ENCODE assay signal across 29 cellular contexts in the genomic region with DNA sequence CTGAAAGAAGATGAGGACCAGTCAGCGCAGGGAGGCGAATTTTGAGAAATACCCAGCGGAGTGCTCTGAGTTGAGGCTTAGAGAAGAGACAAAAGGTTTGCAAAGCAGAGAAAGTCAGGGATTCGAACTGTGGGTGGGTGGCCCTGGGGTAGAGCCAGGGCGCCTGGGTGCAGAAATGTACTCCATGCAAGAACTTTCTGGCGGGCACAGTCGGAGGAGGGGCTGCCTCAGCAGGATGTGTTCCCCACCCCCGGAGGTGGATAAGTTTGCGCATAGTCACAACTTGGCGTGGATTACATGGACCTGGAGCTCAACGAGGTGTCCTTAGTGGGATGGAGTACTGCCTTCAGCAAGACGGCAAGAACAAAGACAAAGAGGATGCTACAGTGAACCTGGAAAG.
DNase-seq lines count a peak whose midpoint lies in the region; ATAC-seq and TF ChIP-seq lines count a peak whose summit lies in the region.
"Had no signal": no experiment of that assay in that cellular context is flagged by ENCODE, and none has a peak within 500 bp of the region (broad histone marks: within the 10 kb centered on the region; RNA-seq: fewer than 3 reads in every experiment).

No MANE protein-coding gene starts in this region.

- no peak overlapping the region for H3K23ac ChIP-seq in mesendoderm (ENCODE audit: low read length)

- H3K56ac ChIP-seq in mesendoderm (ENCODE audit: low read length): peak overlapping the region; percentile 27

- no peak overlapping the region for H4K5ac ChIP-seq in mesendoderm (ENCODE audit: low read length)

- no peak overlapping the region for H4K8ac ChIP-seq in mesendoderm (ENCODE audit: low read depth, low read length)

- H3K4me2 ChIP-seq in mesendoderm (ENCODE audit: low read length): no peak overlapping the region
- H3K4me2 ChIP-seq: KMS-11 had no signal

- WGBS in mesendoderm (ENCODE audit: extremely low coverage, insufficient coverage, low lambda C conversion rate): no CpG with 5 or more reads among the region's 12 CpGs
- 77 to 81% (median 79%) methylated on average over 12 of the region's 12 CpGs for WGBS in spleen, 5 donors
- WGBS in esophagus squamous epithelium, 2 donors: 79 to 87% methylated on average over 12 of the region's 12 CpGs

- peak; percentile 41 for DNase-seq in activated effector memory CD4-positive, alpha-beta T cell treated with anti-CD3 and anti-CD28 coated beads, Interleukin-2, amount 50 U/mL, for 16 hours
- DNase-seq in activated effector memory CD4-positive, alpha-beta T cell treated with Interleukin-2 at 50 U/mL for 16 hours: no peak
- DNase-seq in chondrocyte (ENCODE audit: low spot score) (peak; percentile 54), mesendoderm (no peak), spleen (peak; percentile 46), esophagus squamous epithelium (lab: John Stamatoyannopoulos, UW) (no peak)
- DNase-seq in stimulated activated CD4-positive, alpha-beta T cell treated with anti-CD3 and anti-CD28 coated beads, Interleukin-4, amount 100 ng/mL, for 24 hours: no peak
- DNase-seq: BE2C; CD8-positive, alpha-beta memory T cell; DMS 273 treated with DMSO at 0.1 percent for 48 hours; DMS79 treated with DMSO at 0.1 percent for 48 hours; GF-D8; HFFc6; IMR-90; MM.1S; NCI-H1694; NCI-H2029 treated with DMSO at 0.1 percent for 48 hours; NCI-H446 treated with DMSO at 0.1 percent for 48 hours; NCI-H526; NCI-H82; NK-92 treated with Interleukin-12 subunit alpha and Interleukin-12 subunit beta, amount 100 ng/mL, for 24 hours; PC-3; RPMI8226; SHP77 had no signal

- no peaks in the 10 kb centered on the region for H3K9me3 Mint-ChIP-seq in chondrocyte (ENCODE audit: low read depth)
- H3K9me3 Mint-ChIP-seq: HFFc6 had no signal

- no peak overlapping the region for H3K4ac ChIP-seq in mesendoderm (ENCODE audit: low read depth, low read length)

- no peaks in the 10 kb centered on the region for H3K36me3 Mint-ChIP-seq in chondrocyte (ENCODE audit: low read depth)
- H3K36me3 Mint-ChIP-seq: CD14-positive monocyte; CD8-positive, alpha-beta memory T cell had no signal

- H3K4me1 ChIP-seq in mesendoderm (ENCODE audit: control insufficient read depth, low read depth, low read length) (peaks cover 7% of the 10 kb centered on the region), spleen (no peaks in the 10 kb centered on the region), esophagus squamous epithelium (peaks cover 0 to 17% (median 0%) of the 10 kb centered on the region in 3 donors)
- H3K4me1 ChIP-seq: HAP-1 had no signal

- TF ChIP-seq POLR2A in spleen (IDR thresholded peaks at IDR 0.05): no peak
- no peak for TF ChIP-seq POLR2A in esophagus squamous epithelium (IDR thresholded peaks at IDR 0.05)

- H3K9me3 ChIP-seq in spleen: no peaks in the 10 kb centered on the region
- no peaks in the 10 kb centered on the region for H3K9me3 ChIP-seq in esophagus squamous epithelium
- H3K9me3 ChIP-seq: BE2C, HAP-1 had no signal

- no peak overlapping the region for H3K27ac ChIP-seq in mesendoderm (ENCODE audit: low read depth, low read length)
- H3K27ac ChIP-seq in spleen: no peak overlapping the region
- no peak overlapping the region for H3K27ac ChIP-seq in esophagus squamous epithelium
- H3K27ac ChIP-seq: 22Rv1, KMS-11 had no signal

- TF ChIP-seq CTCF in chondrocyte (IDR thresholded peaks at IDR 0.05) (no peak), spleen (IDR thresholded peaks at IDR 0.05 in 8 of 11, conservative IDR thresholded peaks at IDR 0.05 in 3 of 11) (no peak), esophagus squamous epithelium (IDR thresholded peaks at IDR 0.05) (no peak)

- intact Hi-C loops in spleen (cut with DNase I; ENCODE audit: low total_unique reads) (no loop called here), esophagus squamous epithelium (cut with DNase I) (no loop called here)

- no peaks in the 10 kb centered on the region for H3K36me3 ChIP-seq in mesendoderm (ENCODE audit: control insufficient read depth, insufficient read depth, low read length)
- H3K36me3 ChIP-seq in spleen: no peaks in the 10 kb centered on the region
- no peaks in the 10 kb centered on the region for H3K36me3 ChIP-seq in esophagus squamous epithelium
- H3K36me3 ChIP-seq: BE2C, HAP-1 had no signal

- ATAC-seq in GM18867 (IDR thresholded peaks at IDR 0.05; ENCODE audit: unreplicated experiment): no peak
- ATAC-seq: PC-3 had no signal

- H2BK5ac ChIP-seq in mesendoderm (ENCODE audit: low read length): no peak overlapping the region

- no peak overlapping the region for H3K9ac ChIP-seq in mesendoderm (ENCODE audit: low read length)
- H3K9ac ChIP-seq: KMS-11 had no signal

- H3K27me3 ChIP-seq in mesendoderm (ENCODE audit: insufficient read depth, low read length, poor library complexity) (no peaks in the 10 kb centered on the region), spleen (replicated peaks in 1 of 7) (peaks cover 0 to 69% (median 0%) of the 10 kb centered on the region in 7 donors), esophagus squamous epithelium (peaks cover 0 to 8% (median 0%) of the 10 kb centered on the region in 4 donors)
- H3K27me3 ChIP-seq: BE2C had no signal

- no peak overlapping the region for H2BK120ac ChIP-seq in mesendoderm (ENCODE audit: low read depth, low read length)

- no peak overlapping the region for H3K18ac ChIP-seq in mesendoderm (ENCODE audit: low read length)

- no peak overlapping the region for H3K4me3 Mint-ChIP-seq in chondrocyte (ENCODE audit: unreplicated experiment)
- H3K4me3 Mint-ChIP-seq: CD14-positive monocyte; CD8-positive, alpha-beta memory T cell; HFFc6 had no signal

- no peak overlapping the region for H3K27ac Mint-ChIP-seq in chondrocyte (ENCODE audit: unreplicated experiment)
- H3K27ac Mint-ChIP-seq: CD14-positive monocyte; CD8-positive, alpha-beta memory T cell; HFFc6 had no signal

- H2BK15ac ChIP-seq in mesendoderm (replicated peaks; ENCODE audit: low read depth): no peak overlapping the region

- H3K27me3 Mint-ChIP-seq in chondrocyte (ENCODE audit: low read depth): peaks cover 12% of the 10 kb centered on the region

- peaks cover 35% of the 10 kb centered on the region for H3K4me1 Mint-ChIP-seq in chondrocyte (ENCODE audit: low read depth)
- H3K4me1 Mint-ChIP-seq: CD14-positive monocyte; CD8-positive, alpha-beta memory T cell had no signal

- no peak overlapping the region for H3K4me3 ChIP-seq in mesendoderm (ENCODE audit: low read length)
- H3K4me3 ChIP-seq in spleen: no peak overlapping the region
- no peak overlapping the region for H3K4me3 ChIP-seq in esophagus squamous epithelium
- H3K4me3 ChIP-seq: HAP-1 had no signal

- H3K79me1 ChIP-seq in mesendoderm (ENCODE audit: low read length): no peaks in the 10 kb centered on the region

- no peaks in the 10 kb centered on the region for H3K79me2 ChIP-seq in mesendoderm (ENCODE audit: control insufficient read depth, insufficient read depth, low read length)

- H2AK5ac ChIP-seq in mesendoderm (ENCODE audit: low read length): no peak overlapping the region

Comparison
In these comparisons a context has a peak if more than half of its experiments do, and no peak if none do; other contexts are left out.
1. DNase-seq: peak in activated effector memory CD4-positive, alpha-beta T cell treated with anti-CD3 and anti-CD28 coated beads, Interleukin-2, amount 50 U/mL, for 16 hours (single experiment), chondrocyte (single experiment) and spleen (single experiment); none in activated effector memory CD4-positive, alpha-beta T cell treated with Interleukin-2 at 50 U/mL for 16 hours (single experiment), mesendoderm (single experiment), esophagus squamous epithelium (single experiment) and stimulated activated CD4-positive, alpha-beta T cell treated with anti-CD3 and anti-CD28 coated beads, Interleukin-4, amount 100 ng/mL, for 24 hours (single experiment).